Comparison of ENCODE assay signal across 8 cellular contexts in genomic region chr5:177447611-177448243, GRCh38. TPM values are rescaled to one million over a fixed set of nuclear protein-coding genes. Genes with fewer than 3 reads are reported as not detected.
A peak's percentile ranks its signal among the peaks of the same experiment; 100 is the strongest.
DNase-seq lines count a peak whose midpoint lies in the region; ATAC-seq and TF ChIP-seq lines count a peak whose summit lies in the region.

No MANE protein-coding gene starts in this region.

- no peaks in the 10 kb centered on the region for H3K9me3 ChIP-seq in psoas muscle

- peak overlapping the region; percentile 74 for H3K4me3 ChIP-seq in psoas muscle

- peak; percentile 57 for ATAC-seq in left ventricle myocardium superior
- ATAC-seq in psoas muscle: peak; percentile 33 to 78 (median 66)
- no peak for ATAC-seq in HG02938 (IDR thresholded peaks at IDR 0.05; ENCODE audit: unreplicated experiment)
- ATAC-seq in HG02763 (IDR thresholded peaks at IDR 0.05; ENCODE audit: unreplicated experiment): no peak

- H3K4me1 Mint-ChIP-seq in activated naive CD8-positive, alpha-beta T cell treated with anti-CD3 and anti-CD28 coated beads for 36 hours: peaks cover 43% of the 10 kb centered on the region

- intact Hi-C loops in left ventricle myocardium superior (cut with micrococcal nuclease) (no loop called here), psoas muscle (cut with DNase I) (no loop called here)

- H3K27me3 ChIP-seq in psoas muscle (ENCODE audit: insufficient read depth in 3 of 3, low read length in 2 of 3): peaks cover 0 to 43% (median 7%) of the 10 kb centered on the region in 3 donors

- H3K27ac Mint-ChIP-seq in activated naive CD8-positive, alpha-beta T cell treated with anti-CD3 and anti-CD28 coated beads for 36 hours: peak overlapping the region; percentile 63

- TF ChIP-seq CTCF in psoas muscle (IDR thresholded peaks at IDR 0.05): no peak

- DNase-seq in NCI-H2081 (lab: John Stamatoyannopoulos, UW): peak; percentile 32 to 60
- no peak for DNase-seq in NCI-H2081 treated with DMSO at 0.1 percent for 48 hours (lab: John Stamatoyannopoulos, UW)
- peak; percentile 99 for DNase-seq in M059J (ENCODE audit: low read depth)
- no peak for DNase-seq in activated naive CD8-positive, alpha-beta T cell treated with anti-CD3 and anti-CD28 coated beads for 36 hours
- DNase-seq in left ventricle myocardium superior: peak; percentile 60
- peak; percentile 64 to 72 for DNase-seq in psoas muscle

- H3K27ac ChIP-seq in psoas muscle: no peak overlapping the region

- H3K36me3 ChIP-seq in psoas muscle (ENCODE audit: insufficient read depth in 1 of 2, low read depth in 1 of 2): no peaks in the 10 kb centered on the region

- H3K27me3 Mint-ChIP-seq in activated naive CD8-positive, alpha-beta T cell treated with anti-CD3 and anti-CD28 coated beads for 36 hours: peaks cover 4% of the 10 kb centered on the region

- whole genome bisulfite sequencing in psoas muscle, 3 donors: 1 to 8% (median 3%) methylated on average over 23 of the region's 23 CpGs

- H3K4me3 Mint-ChIP-seq in activated naive CD8-positive, alpha-beta T cell treated with anti-CD3 and anti-CD28 coated beads for 36 hours: peak overlapping the region; percentile 76

- H3K36me3 Mint-ChIP-seq in activated naive CD8-positive, alpha-beta T cell treated with anti-CD3 and anti-CD28 coated beads for 36 hours: peaks cover 15% of the 10 kb centered on the region

- H3K4me1 ChIP-seq in psoas muscle: peaks cover 13% of the 10 kb centered on the region

- no peaks in the 10 kb centered on the region for H3K9me3 Mint-ChIP-seq in activated naive CD8-positive, alpha-beta T cell treated with anti-CD3 and anti-CD28 coated beads for 36 hours

RNA-seq across cellular contexts. Expression of gene PRR7, which starts 1.1 kb away (rescaled TPM):
- 24.8 and 44.4 TPM in 2 replicates for total RNA-seq in M059J (2014; rRNA removed; shearing (Covaris generic))
- 10 to 100 TPM; 21.5 to 21.8 TPM for total RNA-seq in activated naive CD8-positive, alpha-beta T cell treated with anti-CD3 and anti-CD28 coated beads for 36 hours
- total RNA-seq in left ventricle myocardium superior (0.40 TPM), psoas muscle (1 to 10 TPM in 3 of 4 donors, under 1 TPM in 1; 0.88 to 2.6 (median 1.8) TPM)
- polyA plus RNA-seq in psoas muscle: 1 to 10 TPM in 1 of 3 donors, under 1 TPM in 2; 0.39 to 3.8 (median 0.48) TPM

RNA-seq across cellular contexts. Expression of gene GRK6, which starts 21.3 kb away (rescaled TPM):
- total RNA-seq in M059J (2014; rRNA removed; shearing (Covaris generic)): 20.2 and 37.3 TPM in 2 replicates
- 100 to 1,000 TPM; 113 to 115 TPM for total RNA-seq in activated naive CD8-positive, alpha-beta T cell treated with anti-CD3 and anti-CD28 coated beads for 36 hours
- total RNA-seq in left ventricle myocardium superior: 17.6 TPM
- total RNA-seq in psoas muscle: 10 to 100 TPM; 15.8 to 22.6 (median 19.1) TPM
- polyA plus RNA-seq in psoas muscle: 10 to 100 TPM; 12.3 to 14.6 (median 13.2) TPM

RNA-seq across cellular contexts. Expression of gene DBN1, which starts 25.7 kb away (rescaled TPM):
- 73.0 and 121 TPM in 2 replicates for total RNA-seq in M059J (2014; rRNA removed; shearing (Covaris generic))
- total RNA-seq in activated naive CD8-positive, alpha-beta T cell treated with anti-CD3 and anti-CD28 coated beads for 36 hours: 100 to 1,000 TPM; 100 to 106 TPM
- 22.4 TPM for total RNA-seq in left ventricle myocardium superior
- 10 to 100 TPM; 17.7 to 28.4 (median 24.3) TPM for total RNA-seq in psoas muscle
- polyA plus RNA-seq in psoas muscle: 10 to 100 TPM in 2 of 3 donors, 1 to 10 TPM in 1; 8.1 to 20.8 (median 20.1) TPM

RNA-seq across cellular contexts. Expression of gene F12, which starts 38.4 kb away (rescaled TPM):
- 1.7 and 2.4 TPM in 2 replicates for total RNA-seq in M059J (2014; rRNA removed; shearing (Covaris generic))
- 1 to 10 TPM; 5.6 TPM for total RNA-seq in activated naive CD8-positive, alpha-beta T cell treated with anti-CD3 and anti-CD28 coated beads for 36 hours
- not detected for total RNA-seq in left ventricle myocardium superior
- total RNA-seq in psoas muscle: under 1 TPM in 1 of 4 donors, not detected in 3; 0.40 TPM
- polyA plus RNA-seq in psoas muscle: under 1 TPM; 0.06 to 0.81 (median 0.09) TPM

RNA-seq across cellular contexts. Expression of gene PFN3, which starts 47.3 kb away (rescaled TPM):
- total RNA-seq in M059J (2014; rRNA removed; shearing (Covaris generic)): not detected in 2 replicates
- not detected for total RNA-seq in activated naive CD8-positive, alpha-beta T cell treated with anti-CD3 and anti-CD28 coated beads for 36 hours
- total RNA-seq in left ventricle myocardium superior (not detected), psoas muscle (not detected)
- polyA plus RNA-seq in psoas muscle: not detected

Comparison
In these comparisons a context has a peak if more than half of its experiments do, and no peak if none do; other contexts are left out.
1. DNase-seq: peak in NCI-H2081 (2 of 2), M059J (single experiment), left ventricle myocardium superior (single experiment) and psoas muscle (2 of 2); none in NCI-H2081 treated with DMSO at 0.1 percent for 48 hours (single experiment) and activated naive CD8-positive, alpha-beta T cell treated with anti-CD3 and anti-CD28 coated beads for 36 hours (single experiment).
2. ATAC-seq: peak in left ventricle myocardium superior (single experiment) and psoas muscle (4 of 4); none in HG02938 (single experiment) and HG02763 (single experiment).